ENCODE assay signal across 25 cellular contexts in the genomic region with DNA sequence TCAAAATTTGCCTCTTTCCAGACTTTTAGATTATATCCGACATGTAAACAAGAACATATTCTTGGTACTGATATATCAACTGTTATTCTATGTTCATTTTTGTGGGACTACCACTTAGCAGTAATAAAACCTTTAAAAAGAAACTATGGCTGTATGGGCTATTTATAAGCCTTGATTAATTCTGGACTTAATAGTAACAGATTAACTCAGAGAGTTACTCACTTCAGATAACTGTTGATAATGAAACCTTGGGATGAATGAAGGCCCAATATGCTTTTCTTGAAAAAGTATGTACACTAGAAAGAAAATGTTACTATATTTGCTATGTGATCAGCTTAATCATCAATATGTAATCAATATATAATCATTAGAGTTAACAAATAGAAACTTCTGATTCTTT.
DNase-seq lines count a peak whose midpoint lies in the region; ATAC-seq and TF ChIP-seq lines count a peak whose summit lies in the region.
"Had no signal": no experiment of that assay in that cellular context is flagged by ENCODE, and none has a peak within 500 bp of the region (broad histone marks: within the 10 kb centered on the region; RNA-seq: fewer than 3 reads in every experiment).

No MANE protein-coding gene starts in this region.

- H3K36me3 ChIP-seq in heart right ventricle: no peaks in the 10 kb centered on the region
- H3K36me3 ChIP-seq in right atrium auricular region: no peaks in the 10 kb centered on the region
- H3K36me3 ChIP-seq: BE2C, BLaER1 had no signal

- H3K9me3 ChIP-seq in heart right ventricle (no peaks in the 10 kb centered on the region), right atrium auricular region (no peaks in the 10 kb centered on the region), right cardiac atrium (ENCODE audit: control insufficient read depth, low read length) (no peaks in the 10 kb centered on the region)
- H3K9me3 ChIP-seq: BE2C, BLaER1 had no signal

- ATAC-seq in heart right ventricle: no peak
- no peak for ATAC-seq in left ventricle myocardium superior
- ATAC-seq in right cardiac atrium: no peak
- ATAC-seq: GM12878 had no signal

- TF ChIP-seq CTCF in heart right ventricle (IDR thresholded peaks at IDR 0.05): no peak
- TF ChIP-seq CTCF in right atrium auricular region (IDR thresholded peaks at IDR 0.05): no peak
- no peak for TF ChIP-seq CTCF in nephron progenitor cell (IDR thresholded peaks at IDR 0.05)

- H3K27me3 Mint-ChIP-seq in nephron progenitor cell (ENCODE audit: low read depth, poor library complexity): peaks cover 2% of the 10 kb centered on the region
- H3K27me3 Mint-ChIP-seq: CD4-positive, alpha-beta memory T cell; CD4-positive, CD25-positive, alpha-beta regulatory T cell; CD8-positive, alpha-beta memory T cell had no signal

- H3K4me1 ChIP-seq in heart right ventricle (peaks cover 0 to 22% (median 5%) of the 10 kb centered on the region in 9 donors), right atrium auricular region (peaks cover 0 to 18% of the 10 kb centered on the region in 2 donors), right cardiac atrium (ENCODE audit: control insufficient read depth, insufficient read depth, low read length) (no peaks in the 10 kb centered on the region)
- H3K4me1 ChIP-seq: BE2C, BLaER1 had no signal

- H3K27ac ChIP-seq in heart right ventricle (peak overlapping the region in 6 of 10 donors; percentile 6 to 71 (median 52)), right atrium auricular region (peak overlapping the region; percentile 13 to 74), right cardiac atrium (ENCODE audit: low read length) (no peak overlapping the region)
- H3K27ac ChIP-seq: BLaER1 had no signal

- H3K27me3 ChIP-seq in heart right ventricle (no peaks in the 10 kb centered on the region), right atrium auricular region (no peaks in the 10 kb centered on the region), right cardiac atrium (ENCODE audit: control insufficient read depth, insufficient read depth) (no peaks in the 10 kb centered on the region)
- H3K27me3 ChIP-seq: BE2C, BLaER1 had no signal

- H3K4me3 ChIP-seq in heart right ventricle (no peak overlapping the region), right atrium auricular region (no peak overlapping the region), right cardiac atrium (ENCODE audit: low read length) (no peak overlapping the region)
- H3K4me3 ChIP-seq: BLaER1, GM12878 had no signal

- no peaks in the 10 kb centered on the region for H3K4me1 Mint-ChIP-seq in nephron progenitor cell
- H3K4me1 Mint-ChIP-seq: CD14-positive monocyte; CD4-positive, CD25-positive, alpha-beta regulatory T cell; CD8-positive, alpha-beta memory T cell had no signal

- intact Hi-C loops in heart right ventricle (cut with DNase I): no loop called here
- intact Hi-C loops in left ventricle myocardium superior (cut with micrococcal nuclease): no loop called here
- intact Hi-C loops in right cardiac atrium (cut with DNase I): no loop called here

- H3K36me3 Mint-ChIP-seq in nephron progenitor cell (ENCODE audit: low read depth): no peaks in the 10 kb centered on the region
- H3K36me3 Mint-ChIP-seq: CD14-positive monocyte; CD4-positive, alpha-beta memory T cell; CD4-positive, CD25-positive, alpha-beta regulatory T cell; CD8-positive, alpha-beta memory T cell had no signal

- no peaks in the 10 kb centered on the region for H3K9me3 Mint-ChIP-seq in nephron progenitor cell

- no peak overlapping the region for H3K4me3 Mint-ChIP-seq in nephron progenitor cell
- H3K4me3 Mint-ChIP-seq: CD14-positive monocyte; CD4-positive, alpha-beta memory T cell; CD4-positive, CD25-positive, alpha-beta regulatory T cell; CD8-positive, alpha-beta memory T cell had no signal

- no peak overlapping the region for H3K27ac Mint-ChIP-seq in nephron progenitor cell
- H3K27ac Mint-ChIP-seq: CD14-positive monocyte; CD4-positive, alpha-beta memory T cell; CD4-positive, CD25-positive, alpha-beta regulatory T cell; CD8-positive, alpha-beta memory T cell had no signal

- WGBS in heart right ventricle, 2 donors: 82 to 95% methylated on average over 1 of the region's 1 CpG
- WGBS in right cardiac atrium: 94% methylated on average over 1 of the region's 1 CpG

- DNase-seq in heart right ventricle (no peak), left ventricle myocardium superior (no peak), right atrium auricular region (ENCODE audit: low spot score) (no peak), right cardiac atrium (no peak), renal cortical epithelial cell (ENCODE audit: low read depth) (peak; percentile 52), nephron progenitor cell (no peak), NCI-H2196 (lab: John Stamatoyannopoulos, UW; ENCODE audit: unreplicated experiment) (no peak)
- DNase-seq: 8988T; ACHN; BE2C; C1 segment of cervical spinal cord; CD4-positive, alpha-beta memory T cell; CD4-positive, CD25-positive, alpha-beta regulatory T cell; CD8-positive, alpha-beta memory T cell; COR-L47; DMS 273 treated with DMSO at 0.1 percent for 48 hours; DMS153; DMS53; DMS79; DND-41; EL; GDM1 had no signal
